ENCODE assay signal across 16 cellular contexts in the genomic region with DNA sequence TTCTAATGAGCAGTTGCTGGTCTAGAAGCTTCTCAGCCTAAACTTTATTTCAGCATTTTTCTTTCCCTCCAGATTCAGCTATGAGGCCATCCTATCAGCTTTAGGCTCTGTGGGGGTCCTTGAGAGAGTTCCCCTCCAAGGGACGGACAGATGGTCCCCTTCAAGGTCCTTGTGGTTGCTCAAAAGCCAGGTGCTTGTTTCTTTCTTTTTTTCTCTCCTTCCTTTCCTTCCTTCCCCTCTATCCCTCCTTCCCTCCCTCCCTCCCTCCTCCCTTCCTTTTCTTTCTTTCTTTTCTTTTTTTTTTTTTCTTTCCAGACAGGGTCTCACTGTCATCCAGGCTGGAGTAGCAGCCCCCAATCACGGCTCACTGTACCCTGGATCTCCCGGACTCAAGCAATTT. TPM values are rescaled to one million over a fixed set of nuclear protein-coding genes. Genes with fewer than 3 reads are reported as not detected.
A peak's percentile ranks its signal among the peaks of the same experiment; 100 is the strongest.
DNase-seq lines count a peak whose midpoint lies in the region; ATAC-seq, FAIRE-seq and TF ChIP-seq lines count a peak whose summit lies in the region.
"Had no signal": no experiment of that assay in that cellular context is flagged by ENCODE, and none has a peak within 500 bp of the region (broad histone marks: within the 10 kb centered on the region; RNA-seq: fewer than 3 reads in every experiment).

No MANE protein-coding gene starts in this region.

- no peak for FAIRE-seq in GM12892 (lab: Jason Lieb, UNC)
- FAIRE-seq: bronchial epithelial cell, H1 had no signal

- ATAC-seq in stimulated activated naive CD8-positive, alpha-beta T cell treated with anti-CD3 and anti-CD28 coated beads, Interleukin-15, amount 100 ng/mL, for 72 hours = no peak
- ATAC-seq in stimulated activated naive CD8-positive, alpha-beta T cell treated with anti-CD3 and anti-CD28 coated beads, Interleukin-15, Interleukin-2, amounts not matched to agents 100 U/mL and 50 U/mL, for 24 hours = no peak
- no peak for ATAC-seq in right lobe of liver
- ATAC-seq in left ventricle myocardium superior = no peak
- ATAC-seq: Right ventricle myocardium inferior had no signal

- H3K4me1 Mint-ChIP-seq in stimulated activated naive CD8-positive, alpha-beta T cell treated with anti-CD3 and anti-CD28 coated beads, Interleukin-15, amount 100 ng/mL, for 72 hours = peaks cover 72% of the 10 kb centered on the region

- TF ChIP-seq POLR2A in right lobe of liver (IDR thresholded peaks at IDR 0.05) = no peak
- no peak for TF ChIP-seq POLR2A in GM12892 (IDR thresholded peaks at IDR 0.05; ENCODE audit: low read depth, low read length)

- no peak overlapping the region for H3K4me3 ChIP-seq in right lobe of liver

- intact Hi-C loops in right lobe of liver (cut with DNase I) = no loop called here
- intact Hi-C loops in left ventricle myocardium superior (cut with micrococcal nuclease) = no loop called here

- no peak overlapping the region for H3K27ac Mint-ChIP-seq in stimulated activated naive CD8-positive, alpha-beta T cell treated with anti-CD3 and anti-CD28 coated beads, Interleukin-15, amount 100 ng/mL, for 72 hours
- H3K27ac Mint-ChIP-seq: WTC11 had no signal

- TF ChIP-seq CTCF in VCaP (conservative IDR thresholded peaks at IDR 0.05) = no peak
- TF ChIP-seq CTCF in right lobe of liver (IDR thresholded peaks at IDR 0.05) = no peak

- H3K27me3 Mint-ChIP-seq in stimulated activated naive CD8-positive, alpha-beta T cell treated with anti-CD3 and anti-CD28 coated beads, Interleukin-15, amount 100 ng/mL, for 72 hours = no peaks in the 10 kb centered on the region

- H3K4me1 ChIP-seq in right lobe of liver = peaks cover 0 to 25% (median 10%) of the 10 kb centered on the region in 4 donors

- no peaks in the 10 kb centered on the region for H3K36me3 ChIP-seq in right lobe of liver

- H3K27ac ChIP-seq in VCaP = peak overlapping the region; percentile 88
- H3K27ac ChIP-seq in right lobe of liver = peak overlapping the region in 2 of 3 donors; percentile 56 to 99

- H3K9me3 Mint-ChIP-seq in stimulated activated naive CD8-positive, alpha-beta T cell treated with anti-CD3 and anti-CD28 coated beads, Interleukin-15, amount 100 ng/mL, for 72 hours = no peaks in the 10 kb centered on the region
- H3K9me3 Mint-ChIP-seq: naive B cell, WTC11 had no signal

- DNase-seq in stimulated activated naive CD8-positive, alpha-beta T cell treated with anti-CD3 and anti-CD28 coated beads, Interleukin-15, amount 100 ng/mL, for 72 hours = no peak
- DNase-seq in stimulated activated naive CD8-positive, alpha-beta T cell treated with anti-CD3 and anti-CD28 coated beads, Interleukin-15, Interleukin-2, amounts not matched to agents 100 U/mL and 50 U/mL, for 24 hours = no peak
- no peak for DNase-seq in right lobe of liver
- DNase-seq in left ventricle myocardium superior = no peak
- DNase-seq in GM12892 (ENCODE audit: insufficient read length) = no peak
- no peak for DNase-seq in stimulated activated CD4-positive, alpha-beta T cell treated with anti-CD3 and anti-CD28 coated beads, Interleukin-1b, Interleukin-23, amount 100 ng/mL, for 48 hours
- DNase-seq: DMS 273 treated with DMSO at 0.1 percent for 48 hours, IMR-90, mammary epithelial cell, naive B cell, NCI-H2029 treated with DMSO at 0.1 percent for 48 hours had no signal

- H3K9me3 ChIP-seq in right lobe of liver = no peaks in the 10 kb centered on the region

- H3K27me3 ChIP-seq in right lobe of liver = no peaks in the 10 kb centered on the region

- WGBS in right lobe of liver (ENCODE audit: insufficient coverage, low coverage, low lambda C conversion rate, missing lambda C conversion rate) = 83% methylated on average over 3 of the region's 3 CpGs

- H3K4me3 Mint-ChIP-seq in stimulated activated naive CD8-positive, alpha-beta T cell treated with anti-CD3 and anti-CD28 coated beads, Interleukin-15, amount 100 ng/mL, for 72 hours = peak overlapping the region; percentile 43 to 85

RNA-seq across cellular contexts. Expression of a gene that starts 1.2 kb away (rescaled TPM):
- total RNA-seq in right lobe of liver = 100 to 1,000 TPM in 2 of 6 experiments, 10 to 100 TPM in 4; 32.2 to 145 (median 68.2) TPM
- total RNA-seq in left ventricle myocardium superior = 15.3 TPM
- 7.4 TPM for polyA plus RNA-seq in GM12892 (2012; ENCODE audit: missing spikeins)
